Comparison of ENCODE assay signal across 9 cellular contexts in the genomic region with DNA sequence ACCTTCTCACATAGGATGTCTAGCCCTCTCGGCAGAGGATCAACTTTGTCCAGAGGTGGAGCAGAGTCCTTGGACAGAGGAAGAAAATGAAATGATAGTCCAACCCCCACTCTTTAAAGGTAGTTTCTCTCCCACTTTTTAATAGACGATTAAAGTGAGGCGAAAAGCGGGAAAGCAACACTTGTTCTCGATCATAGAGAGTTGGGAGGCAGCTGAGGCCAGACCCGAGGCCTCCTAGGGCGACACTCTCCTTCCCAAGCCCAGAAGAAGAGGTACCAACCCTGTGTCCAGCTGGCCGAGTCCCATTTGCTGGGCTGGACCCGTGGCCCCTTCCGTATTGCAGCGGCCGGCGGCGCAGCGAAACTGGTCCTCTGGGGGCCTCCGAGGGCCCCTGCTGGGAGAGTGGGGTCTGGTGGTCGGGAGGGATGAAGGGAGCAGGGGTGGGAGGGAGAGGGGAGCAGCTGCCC. TPM values are rescaled to one million over a fixed set of nuclear protein-coding genes. Genes with fewer than 3 reads are reported as not detected.
DNase-seq lines count a peak whose midpoint lies in the region; ATAC-seq and TF ChIP-seq lines count a peak whose summit lies in the region.
"Had no signal": no experiment of that assay in that cellular context is flagged by ENCODE, and none has a peak within 500 bp of the region (broad histone marks: within the 10 kb centered on the region; RNA-seq: fewer than 3 reads in every experiment).

No MANE protein-coding gene starts in this region.

- H3K9me3 ChIP-seq in lower lobe of right lung: no peaks in the 10 kb centered on the region
- H3K9me3 ChIP-seq in tibial nerve: no peaks in the 10 kb centered on the region

- H3K27me3 ChIP-seq in lower lobe of right lung (ENCODE audit: low read depth) (peaks cover 72% of the 10 kb centered on the region), tibial nerve (peaks cover 0 to 84% of the 10 kb centered on the region in 2 donors)

- TF ChIP-seq CTCF in LNCaP clone FGC (IDR thresholded peaks at IDR 0.05; ENCODE audit: control insufficient read depth, extremely low read depth, insufficient read depth) (no peak), coronary artery (IDR thresholded peaks at IDR 0.05) (no peak), lower lobe of right lung (IDR thresholded peaks at IDR 0.05) (no peak), tibial nerve (IDR thresholded peaks at IDR 0.05) (no peak)

- WGBS in tibial nerve, 2 donors: 11 to 17% methylated on average over 17 of the region's 17 CpGs

- no peaks in the 10 kb centered on the region for H3K36me3 ChIP-seq in lower lobe of right lung
- H3K36me3 ChIP-seq in tibial nerve: no peaks in the 10 kb centered on the region

- peak in 1 of 2 donors; percentile 2 for ATAC-seq in lower lobe of right lung

- no peak for TF ChIP-seq POLR2A in tibial nerve (IDR thresholded peaks at IDR 0.05)

- H3K4me3 ChIP-seq in LNCaP clone FGC (ENCODE audit: low read depth, low read length) (peak overlapping the region; percentile 15; the same call in 1 of the 2 replicates), coronary artery (peak overlapping the region; percentile 89), lower lobe of right lung (peak overlapping the region; percentile 68), tibial nerve (peak overlapping the region; percentile 23 to 90 (median 52))

- no peak for TF ChIP-seq EP300 in tibial nerve (IDR thresholded peaks at IDR 0.05)

- H3K4me1 ChIP-seq in lower lobe of right lung (peaks cover 34% of the 10 kb centered on the region), tibial nerve (peaks cover 0 to 70% (median 16%) of the 10 kb centered on the region in 4 donors)

- no peak for DNase-seq in LNCaP clone FGC (ENCODE audit: low read depth)
- DNase-seq in coronary artery (ENCODE audit: low spot score): no peak
- DNase-seq in lower lobe of right lung: no peak
- no peak for DNase-seq in tibial nerve (ENCODE audit: low spot score in 2 of 2)
- DNase-seq in T1000 (lab: John Stamatoyannopoulos, UW): no peak
- no peak for DNase-seq in T-helper 1 cell
- no peak for DNase-seq in cerebellum (ENCODE audit: low spot score)
- no peak for DNase-seq in caudate nucleus (lab: John Stamatoyannopoulos, UW)

- intact Hi-C loops in lower lobe of right lung (cut with DNase I): no loop called here

- no peak overlapping the region for H3K27ac ChIP-seq in coronary artery
- no peak overlapping the region for H3K27ac ChIP-seq in lower lobe of right lung
- H3K27ac ChIP-seq in tibial nerve: peak overlapping the region in 1 of 4 donors; percentile 53
- H3K27ac ChIP-seq in caudate nucleus (ENCODE audit: low read depth, low read length): no peak overlapping the region

RNA-seq across cellular contexts. Expression of a gene that starts 2.3 kb away (rescaled TPM):
- total RNA-seq in lower lobe of right lung (27.2 TPM), tibial nerve (10 to 100 TPM in 2 of 4 donors, 1 to 10 TPM in 1, under 1 TPM in 1; 0.30 to 34.5 (median 9.3) TPM), cerebellum (49.4 TPM)
- total RNA-seq: activated naive CD8-positive, alpha-beta T cell treated with anti-CD3 and anti-CD28 coated beads, Interleukin-2, amount 10 ng/mL, durations not matched to agents 7 days and 5 days had no signal

Comparison
In these comparisons a context has a peak if more than half of its experiments do, and no peak if none do; other contexts are left out.
1. H3K4me3 ChIP-seq: peak in every context shown above with its lines; median percentile 89 in coronary artery; 68 in lower lobe of right lung; 52 in tibial nerve; 15 in LNCaP clone FGC.